ENCODE assay signal across 8 cellular contexts in the genomic region with DNA sequence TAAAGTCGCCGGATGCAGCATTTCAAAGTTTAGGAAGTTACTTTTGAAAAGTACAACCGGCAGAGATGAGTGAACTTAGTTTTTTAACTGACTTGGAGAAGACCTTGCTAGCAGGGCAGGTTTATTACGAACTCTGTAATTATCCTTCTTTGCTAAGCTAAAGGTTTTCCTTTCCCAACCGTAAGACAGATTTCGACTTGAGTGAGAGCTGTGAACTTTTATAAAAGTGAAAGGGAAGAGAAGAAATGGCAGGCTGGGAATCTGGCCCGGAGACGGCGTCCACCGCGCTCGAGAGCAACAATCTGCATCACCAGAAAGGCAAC. TPM values are rescaled to one million over a fixed set of nuclear protein-coding genes. Genes with fewer than 3 reads are reported as not detected.
A peak's percentile ranks its signal among the peaks of the same experiment; 100 is the strongest.
DNase-seq lines count a peak whose midpoint lies in the region; ATAC-seq and TF ChIP-seq lines count a peak whose summit lies in the region.

No MANE protein-coding gene starts in this region.

- intact Hi-C loops in stomach (cut with DNase I; ENCODE audit: low total_unique reads): no loop called here

- WGBS in iPS DF 6.9 (ENCODE audit: insufficient coverage, insufficient read length): no CpG with 5 or more reads among the region's 12 CpGs
- WGBS in stomach, 5 donors: 1 to 6% (median 2%) methylated on average over 12 of the region's 12 CpGs

- peaks cover 2% of the 10 kb centered on the region; the same call in 1 of the 2 replicates for H3K4me1 ChIP-seq in iPS DF 6.9 (ENCODE audit: control insufficient read depth, insufficient read depth, low read length)
- peaks cover 8 to 35% (median 27%) of the 10 kb centered on the region in 4 donors for H3K4me1 ChIP-seq in stomach

- peak overlapping the region; percentile 89; the same call in 1 of the 2 replicates for H3K4me3 ChIP-seq in iPS DF 6.9 (ENCODE audit: low read length)
- H3K4me3 ChIP-seq in stomach: peak overlapping the region; percentile 66 to 88 (median 76)

- H3K9me3 ChIP-seq in iPS DF 6.9 (ENCODE audit: control insufficient read depth, insufficient read depth, low read length): no peaks in the 10 kb centered on the region
- H3K9me3 ChIP-seq in stomach: no peaks in the 10 kb centered on the region

- no peak for DNase-seq in activated CD8-positive, alpha-beta memory T cell treated with anti-CD3 and anti-CD28 coated beads, Interleukin-2, amount 10 ng/mL, durations not matched to agents 7 days and 5 days
- DNase-seq in activated CD8-positive, alpha-beta memory T cell treated with anti-CD3 and anti-CD28 coated beads, Interleukin-2, amount 50 U/mL, for 4 hours: no peak
- no peak for DNase-seq in iPS DF 6.9 (ENCODE audit: low read depth, low spot score)
- DNase-seq in stomach: no peak
- DNase-seq in NAMALWA (ENCODE audit: low spot score): no peak
- no peak for DNase-seq in MV-4-11 (lab: John Stamatoyannopoulos, UW)

- ATAC-seq in activated CD8-positive, alpha-beta memory T cell treated with anti-CD3 and anti-CD28 coated beads, Interleukin-2, amount 10 ng/mL, durations not matched to agents 7 days and 5 days: peak; percentile 31
- no peak for ATAC-seq in HG03135 (IDR thresholded peaks at IDR 0.05; ENCODE audit: unreplicated experiment)

- H3K27me3 ChIP-seq in iPS DF 6.9 (ENCODE audit: control insufficient read depth, insufficient read depth, low read length): no peaks in the 10 kb centered on the region; the same call in 1 of the 2 replicates
- peaks cover 0 to 16% (median 0%) of the 10 kb centered on the region in 3 donors for H3K27me3 ChIP-seq in stomach

- H3K36me3 Mint-ChIP-seq in activated CD8-positive, alpha-beta memory T cell treated with anti-CD3 and anti-CD28 coated beads, Interleukin-2, amount 10 ng/mL, durations not matched to agents 7 days and 5 days: no peaks in the 10 kb centered on the region

- TF ChIP-seq EP300 in stomach (IDR thresholded peaks at IDR 0.05): no peak

- CTCF ChIA-PET in activated CD8-positive, alpha-beta memory T cell treated with anti-CD3 and anti-CD28 coated beads, Interleukin-2, amount 10 ng/mL, durations not matched to agents 7 days and 5 days (lab: Charles Lee): no interaction called here

- H3K9me3 Mint-ChIP-seq in activated CD8-positive, alpha-beta memory T cell treated with anti-CD3 and anti-CD28 coated beads, Interleukin-2, amount 10 ng/mL, durations not matched to agents 7 days and 5 days (ENCODE audit: low read depth): no peaks in the 10 kb centered on the region

- TF ChIP-seq CTCF in VCaP (conservative IDR thresholded peaks at IDR 0.05) (no peak), stomach (IDR thresholded peaks at IDR 0.05) (no peak)

- H3K36me3 ChIP-seq in iPS DF 6.9 (ENCODE audit: control insufficient read depth, insufficient read depth, low read length) (no peaks in the 10 kb centered on the region), stomach (no peaks in the 10 kb centered on the region)

- H3K4me3 Mint-ChIP-seq in activated CD8-positive, alpha-beta memory T cell treated with anti-CD3 and anti-CD28 coated beads, Interleukin-2, amount 10 ng/mL, durations not matched to agents 7 days and 5 days: peak overlapping the region; percentile 70

- H3K4me1 Mint-ChIP-seq in activated CD8-positive, alpha-beta memory T cell treated with anti-CD3 and anti-CD28 coated beads, Interleukin-2, amount 10 ng/mL, durations not matched to agents 7 days and 5 days: peaks cover 4% of the 10 kb centered on the region

- H3K27me3 Mint-ChIP-seq in activated CD8-positive, alpha-beta memory T cell treated with anti-CD3 and anti-CD28 coated beads, Interleukin-2, amount 10 ng/mL, durations not matched to agents 7 days and 5 days: peaks cover 64% of the 10 kb centered on the region

- H3K27ac Mint-ChIP-seq in activated CD8-positive, alpha-beta memory T cell treated with anti-CD3 and anti-CD28 coated beads, Interleukin-2, amount 10 ng/mL, durations not matched to agents 7 days and 5 days: peak overlapping the region; percentile 7

- peak overlapping the region; percentile 77 for H3K27ac ChIP-seq in VCaP
- no peak overlapping the region for H3K27ac ChIP-seq in iPS DF 6.9 (ENCODE audit: low read length)
- H3K27ac ChIP-seq in stomach: peak overlapping the region; percentile 96 to 100 (median 99)

- no peak for TF ChIP-seq POLR2A in stomach (IDR thresholded peaks at IDR 0.05)

RNA-seq across cellular contexts. Expression of a gene that starts 0.7 kb away (rescaled TPM):
- total RNA-seq in activated CD8-positive, alpha-beta memory T cell treated with anti-CD3 and anti-CD28 coated beads, Interleukin-2, amount 10 ng/mL, durations not matched to agents 7 days and 5 days: under 1 TPM; 0.18 to 0.26 TPM
- total RNA-seq in stomach: 100 to 1,000 TPM in 1 of 5 donors, 10 to 100 TPM in 4; 52.5 to 133 (median 85.0) TPM
- polyA plus RNA-seq in stomach: 10 to 100 TPM in 1 of 3 donors, 1 to 10 TPM in 2; 4.9 to 13.1 (median 8.4) TPM

Comparison
In these comparisons a context has a peak if more than half of its experiments do, and no peak if none do; other contexts are left out.
1. RNA of a gene that starts 0.7 kb away (total RNA-seq): 52.5 to 133 TPM in stomach; 0.18 to 0.26 TPM in activated CD8-positive, alpha-beta memory T cell treated with anti-CD3 and anti-CD28 coated beads, Interleukin-2, amount 10 ng/mL, durations not matched to agents 7 days and 5 days; every median in the first group is over 10 times any median in the second.